14 cellular contexts compared by ENCODE assay signal in genomic region chr20:63114006-63114692, GRCh38.
"Had no signal": no experiment of that assay in that cellular context is flagged by ENCODE, and none has a peak within 500 bp of the region (broad histone marks: within the 10 kb centered on the region; RNA-seq: fewer than 3 reads in every experiment).

No MANE protein-coding gene starts in this region.

- H3K36me3 ChIP-seq: esophagus muscularis mucosa, upper lobe of left lung had no signal

- H3K9me3 ChIP-seq: psoas muscle, testis had no signal

- H3K4me3 ChIP-seq: coronary artery, esophagus muscularis mucosa, psoas muscle, testis, upper lobe of left lung had no signal

- H3K27ac ChIP-seq: coronary artery, esophagus muscularis mucosa, psoas muscle, testis, upper lobe of left lung had no signal

- H3K4me1 ChIP-seq: esophagus muscularis mucosa, psoas muscle, testis, upper lobe of left lung had no signal

- H3K27me3 ChIP-seq: testis, upper lobe of left lung had no signal

- ATAC-seq: activated CD4-positive, CD25-positive, alpha-beta regulatory T cell treated with anti-CD3 and anti-CD28 coated beads, Interleukin-2, amount 50 U/mL, for 24 hours; psoas muscle; sciatic nerve; stimulated activated naive CD8-positive, alpha-beta T cell treated with anti-CD3 and anti-CD28 coated beads, Interleukin-15, amount 100 ng/mL, for 72 hours had no signal

- DNase-seq: activated naive CD4-positive, alpha-beta T cell treated with anti-CD3 and anti-CD28 coated beads, Interleukin-2, amount 10 ng/mL, durations not matched to agents 7 days and 5 days; central memory CD4-positive, alpha-beta T cell; effector CD4-positive, alpha-beta T cell; hippocampal formation; nephron progenitor cell; stimulated activated naive CD8-positive, alpha-beta T cell treated with anti-CD3 and anti-CD28 coated beads, Interleukin-15, amount 100 ng/mL, for 72 hours; T1000; testis; upper lobe of left lung had no signal
